In genomic region chr4:57679969-57680368, GRCh38 we compare ENCODE assay signal across 7 cellular contexts.
"Had no signal": no experiment of that assay in that cellular context is flagged by ENCODE, and none has a peak within 500 bp of the region (broad histone marks: within the 10 kb centered on the region; RNA-seq: fewer than 3 reads in every experiment).

No MANE protein-coding gene starts in this region.

- H3K4me3 Mint-ChIP-seq: IgD-negative memory B cell had no signal

- DNase-seq: IMR-90, KBM-7, KG1 had no signal

- H3K27ac Mint-ChIP-seq: IgD-negative memory B cell had no signal

- H3K27me3 Mint-ChIP-seq: IgD-negative memory B cell had no signal

- ATAC-seq: K562 had no signal

- H3K27ac ChIP-seq: HL-60 had no signal

- FAIRE-seq: HTR-8/SVneo, K562 had no signal

- H3K4me1 Mint-ChIP-seq: IgD-negative memory B cell had no signal

- H3K4me3 ChIP-seq: K562 had no signal

- H3K36me3 Mint-ChIP-seq: IgD-negative memory B cell had no signal
